ENCODE assay signal across 6 cellular contexts in the genomic region with DNA sequence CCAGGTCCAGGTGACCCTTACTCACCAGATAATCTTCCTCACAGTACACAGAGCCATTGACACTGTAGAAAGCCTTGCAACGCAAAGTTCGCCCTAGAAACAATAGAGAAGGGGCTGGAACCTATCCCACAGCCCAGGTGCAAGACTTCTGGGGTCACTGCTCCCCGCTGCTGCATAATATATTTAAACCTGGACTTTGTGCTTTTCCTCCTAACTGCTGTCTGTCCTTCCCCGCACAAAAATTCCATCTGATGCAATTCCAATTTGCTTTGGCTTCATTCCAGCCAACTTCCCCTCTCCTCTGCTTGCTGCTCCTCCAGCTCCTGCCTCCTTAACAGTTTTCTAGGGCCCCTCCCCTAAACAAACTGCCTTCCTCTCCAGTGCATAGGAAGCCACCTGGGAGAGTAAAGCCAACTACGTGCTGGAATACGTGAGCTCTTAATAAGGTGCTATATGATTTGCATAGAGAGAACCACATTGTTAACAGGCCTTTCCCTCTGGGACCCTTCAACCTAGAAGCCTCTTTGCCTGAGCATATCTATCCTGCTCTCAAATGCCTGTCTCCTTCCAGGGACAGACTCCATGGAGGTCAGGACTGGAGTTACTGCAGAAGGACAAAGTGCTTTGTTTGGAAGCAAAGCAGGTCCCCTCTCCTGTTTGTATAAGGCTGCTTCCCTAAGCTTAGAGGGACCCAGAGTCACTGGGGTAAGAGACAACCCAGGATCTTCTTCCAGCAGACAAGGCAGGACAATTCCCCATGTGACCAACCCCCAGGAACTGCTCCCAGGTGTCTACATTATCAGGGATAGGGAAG. TPM values are rescaled to one million over a fixed set of nuclear protein-coding genes. Genes with fewer than 3 reads are reported as not detected.
A peak's percentile ranks its signal among the peaks of the same experiment; 100 is the strongest.
DNase-seq lines count a peak whose midpoint lies in the region; ATAC-seq and TF ChIP-seq lines count a peak whose summit lies in the region.

No MANE protein-coding gene starts in this region.

- H3K4me3 ChIP-seq in PC-9, result peak overlapping the region; percentile 2; the same call in 1 of the 2 replicates

- no TSS peak for BruUV-seq in PC-9 (replicated peaks; lab: Mats Ljungman, UMichigan)

- peaks cover 22% of the 10 kb centered on the region for H3K79me2 ChIP-seq in PC-9 (ENCODE audit: low read depth)

- peak overlapping the region; percentile 87 for H3K4me2 ChIP-seq in PC-9

- H3K27me3 ChIP-seq in PC-9 (ENCODE audit: insufficient read depth, low read depth), result no peaks in the 10 kb centered on the region
- H3K27me3 ChIP-seq in layer of hippocampus (ENCODE audit: control insufficient read depth, insufficient read depth, low read length), result peaks cover 11% of the 10 kb centered on the region

- intact Hi-C loops in PC-9 (cut with micrococcal nuclease; ENCODE audit: unreplicated experiment), result no loop called here

- peaks cover 31% of the 10 kb centered on the region for H3F3A ChIP-seq in PC-9 (ENCODE audit: insufficient read depth, low read depth)

- POLR2A ChIA-PET in PC-9 (lab: Charles Lee; ENCODE audit: unreplicated experiment), result interaction anchor here (0.5 to 0.7 kb wide), 2 partner anchors 378 to 1076 kb away, joined by 7 to 8 read pairs; no protein-coding TSS in a partner anchor

- CTCF ChIA-PET in PC-9 (lab: Charles Lee), result interaction anchor here (0.7 to 2.7 kb wide), 4 partner anchors 10 to 92 kb away, joined by 3 to 12 read pairs (median 6); no protein-coding TSS in a partner anchor

- no peaks in the 10 kb centered on the region for H4K20me1 ChIP-seq in PC-9 (ENCODE audit: insufficient read depth)

- H3K9me3 ChIP-seq in PC-9 (ENCODE audit: insufficient read depth, low read depth), result no peaks in the 10 kb centered on the region

- DNase-seq in COLO668 (lab: John Stamatoyannopoulos, UW; ENCODE audit: unreplicated experiment), result peak; percentile 37
- peak; percentile 18 to 55 for DNase-seq in PC-9
- DNase-seq in NCI-H1092 treated with DMSO at 0.1 percent for 48 hours (lab: John Stamatoyannopoulos, UW), result no peak
- no peak for DNase-seq in stimulated activated CD4-positive, alpha-beta T cell treated with anti-CD3 and anti-CD28 coated beads, Interleukin-4, amount 100 ng/mL, for 1 hour

- H3K27ac ChIP-seq in PC-9 (peak overlapping the region; percentile 73), layer of hippocampus (ENCODE audit: low read depth, low read length) (peak overlapping the region; percentile 8)

- ATAC-seq in GM19395 (IDR thresholded peaks at IDR 0.05; ENCODE audit: unreplicated experiment), result no peak

- H3K36me3 ChIP-seq in PC-9 (ENCODE audit: low read depth), result peaks cover 5% of the 10 kb centered on the region

- no peak overlapping the region for H2AFZ ChIP-seq in PC-9

- H3K9me2 ChIP-seq in PC-9 (ENCODE audit: insufficient read depth), result no peaks in the 10 kb centered on the region

- TF ChIP-seq CTCF in PC-9 (conservative IDR thresholded peaks at IDR 0.05), result no peak

- peaks cover 45% of the 10 kb centered on the region for H3K4me1 ChIP-seq in PC-9 (replicated peaks; ENCODE audit: insufficient read depth)

RNA-seq across cellular contexts. Expression of a gene that starts 5.5 kb away (rescaled TPM):
- 37.4 and 42.6 TPM in 2 replicates for total RNA-seq in PC-9 (2021)

RNA-seq across cellular contexts. Expression of a gene that starts 19.9 kb away (rescaled TPM):
- 23.1 and 36.0 TPM in 2 replicates for total RNA-seq in PC-9 (2021)

RNA-seq across cellular contexts. Expression of a gene that starts 33.1 kb away (rescaled TPM):
- total RNA-seq in PC-9 (2021), result 13.3 and 13.9 TPM in 2 replicates

RNA-seq across cellular contexts. Expression of a gene that starts 47.7 kb away (rescaled TPM):
- 58.6 and 73.2 TPM in 2 replicates for total RNA-seq in PC-9 (2021)

RNA-seq across cellular contexts. Expression of a gene that starts 57.9 kb away (rescaled TPM):
- total RNA-seq in PC-9 (2021), result 122 and 146 TPM in 2 replicates

Comparison
In these comparisons a context has a peak if more than half of its experiments do, and no peak if none do; other contexts are left out.
1. DNase-seq: peak in COLO668 (single experiment) and PC-9 (2 of 2); none in NCI-H1092 treated with DMSO at 0.1 percent for 48 hours (single experiment) and stimulated activated CD4-positive, alpha-beta T cell treated with anti-CD3 and anti-CD28 coated beads, Interleukin-4, amount 100 ng/mL, for 1 hour (single experiment).